9 cellular contexts compared by ENCODE assay signal in genomic region chr5:97044057-97044456, GRCh38.
A peak's percentile ranks its signal among the peaks of the same experiment; 100 is the strongest.
DNase-seq lines count a peak whose midpoint lies in the region; ATAC-seq, FAIRE-seq and TF ChIP-seq lines count a peak whose summit lies in the region.
"Had no signal": no experiment of that assay in that cellular context is flagged by ENCODE, and none has a peak within 500 bp of the region (broad histone marks: within the 10 kb centered on the region; RNA-seq: fewer than 3 reads in every experiment).

No MANE protein-coding gene starts in this region.

- no peak overlapping the region for H4K8ac ChIP-seq in mesenchymal stem cell (ENCODE audit: low read length)

- H3K4me1 ChIP-seq in colonic mucosa (no peaks in the 10 kb centered on the region), mesenchymal stem cell (ENCODE audit: control insufficient read depth, insufficient read depth, low read depth, low read length) (peaks cover 13% of the 10 kb centered on the region), Karpas-422 (ENCODE audit: low read length) (peaks cover 10% of the 10 kb centered on the region)
- H3K4me1 ChIP-seq: suprapubic skin had no signal

- H3K14ac ChIP-seq in mesenchymal stem cell (ENCODE audit: low read length in 2 of 2) = no peak overlapping the region

- no peaks in the 10 kb centered on the region for H3K79me2 ChIP-seq in Karpas-422 (ENCODE audit: low read length)

- H3K18ac ChIP-seq in mesenchymal stem cell (ENCODE audit: low read depth in 1 of 2, low read length in 2 of 2) = no peak overlapping the region

- peak; percentile 21 for TF ChIP-seq CTCF in colonic mucosa (IDR thresholded peaks at IDR 0.05)

- no peak overlapping the region for H4K91ac ChIP-seq in mesenchymal stem cell (ENCODE audit: low read length)

- intact Hi-C loops in colonic mucosa (cut with DNase I) = no loop called here

- H3K27me3 ChIP-seq in colonic mucosa = no peaks in the 10 kb centered on the region
- H3K27me3 ChIP-seq in mesenchymal stem cell (ENCODE audit: control insufficient read depth in 1 of 2, insufficient read depth in 1 of 2, low read length in 2 of 2) = no peaks in the 10 kb centered on the region
- H3K27me3 ChIP-seq in Karpas-422 (ENCODE audit: low read length) = no peaks in the 10 kb centered on the region
- H3K27me3 ChIP-seq: suprapubic skin had no signal

- H3K27ac ChIP-seq in colonic mucosa (no peak overlapping the region), mesenchymal stem cell (ENCODE audit: low read length, poor library complexity, severe bottlenecking) (no peak overlapping the region), Karpas-422 (ENCODE audit: low read length) (no peak overlapping the region)
- H3K27ac ChIP-seq: suprapubic skin had no signal

- H3K9me3 ChIP-seq in colonic mucosa = no peaks in the 10 kb centered on the region
- H3K9me3 ChIP-seq in mesenchymal stem cell (ENCODE audit: control insufficient read depth, low read length) = no peaks in the 10 kb centered on the region
- H3K9me3 ChIP-seq in Karpas-422 (ENCODE audit: low read length) = no peaks in the 10 kb centered on the region
- H3K9me3 ChIP-seq: suprapubic skin had no signal

- H3K4me3 ChIP-seq in colonic mucosa (no peak overlapping the region), mesenchymal stem cell (ENCODE audit: insufficient read depth in 1 of 2, low read depth in 1 of 2, low read length in 2 of 2) (no peak overlapping the region), Karpas-422 (ENCODE audit: low read length) (no peak overlapping the region)
- H3K4me3 ChIP-seq: suprapubic skin had no signal

- no peak for ATAC-seq in GM19455 (IDR thresholded peaks at IDR 0.05; ENCODE audit: unreplicated experiment)

- H3K79me1 ChIP-seq in mesenchymal stem cell (replicated peaks; ENCODE audit: low read length, poor library complexity, severe bottlenecking) = no peaks in the 10 kb centered on the region

- H2BK120ac ChIP-seq in mesenchymal stem cell (ENCODE audit: low read depth, low read length) = no peak overlapping the region

- no peak overlapping the region for H2BK5ac ChIP-seq in mesenchymal stem cell (ENCODE audit: low read depth, low read length, poor library complexity, severe bottlenecking)

- H2AFZ ChIP-seq in mesenchymal stem cell (ENCODE audit: low read depth, low read length) = no peak overlapping the region
- H2AFZ ChIP-seq in Karpas-422 (ENCODE audit: low read length) = no peak overlapping the region

- no peaks in the 10 kb centered on the region for H4K20me1 ChIP-seq in Karpas-422 (ENCODE audit: insufficient read depth, low read depth, low read length)

- FAIRE-seq in frontal cortex (lab: Jason Lieb, UNC) = no peak

- H3K36me3 ChIP-seq in colonic mucosa (no peaks in the 10 kb centered on the region), mesenchymal stem cell (ENCODE audit: control insufficient read depth in 1 of 2, insufficient read depth in 2 of 2, low read depth in 1 of 2, low read length in 2 of 2) (no peaks in the 10 kb centered on the region), Karpas-422 (ENCODE audit: insufficient read depth, low read length) (no peaks in the 10 kb centered on the region)
- H3K36me3 ChIP-seq: suprapubic skin had no signal

- H3K4me2 ChIP-seq in mesenchymal stem cell (ENCODE audit: low read length, poor library complexity, severe bottlenecking) = no peak overlapping the region
- no peak overlapping the region for H3K4me2 ChIP-seq in Karpas-422 (ENCODE audit: low read depth, low read length, poor library complexity, severe bottlenecking)

- peak; percentile 12 for DNase-seq in AG08396 (ENCODE audit: low spot score)
- peak; percentile 65 for DNase-seq in HT1080 (ENCODE audit: low read depth)
- peak; percentile 55 for DNase-seq in colonic mucosa
- DNase-seq in mesenchymal stem cell = peak; percentile 6
- no peak for DNase-seq in frontal cortex (ENCODE audit: low spot score in 2 of 2)
- DNase-seq in Karpas-422 = no peak
- DNase-seq in amniotic stem cell (lab: John Stamatoyannopoulos, UW) = no peak

- H3K9ac ChIP-seq in colonic mucosa (ENCODE audit: low read depth in 2 of 2, low read length in 2 of 2) = no peak overlapping the region
- no peak overlapping the region for H3K9ac ChIP-seq in mesenchymal stem cell (ENCODE audit: low read length)
- no peak overlapping the region for H3K9ac ChIP-seq in Karpas-422 (ENCODE audit: low read length)

- no peaks in the 10 kb centered on the region for H3K9me2 ChIP-seq in Karpas-422 (replicated peaks; ENCODE audit: insufficient read depth, low read length)

- no peak overlapping the region for H2BK12ac ChIP-seq in mesenchymal stem cell (ENCODE audit: low read length in 2 of 2)

- peak overlapping the region; percentile 56 for H2AK5ac ChIP-seq in mesenchymal stem cell (ENCODE audit: low read length, severe bottlenecking)

- no peak overlapping the region for H2BK15ac ChIP-seq in mesenchymal stem cell (ENCODE audit: low read depth, poor library complexity, severe bottlenecking)

- H3K4ac ChIP-seq in mesenchymal stem cell (ENCODE audit: low read depth in 1 of 2, low read length in 2 of 2) = no peak overlapping the region

- 73% methylated on average over 2 of the region's 2 CpGs for WGBS in mesenchymal stem cell

- no peak overlapping the region for H3K23ac ChIP-seq in mesenchymal stem cell (ENCODE audit: low read length in 2 of 2)

Comparison
In these comparisons a context has a peak if more than half of its experiments do, and no peak if none do; other contexts are left out.
1. DNase-seq: peak in AG08396 (single experiment), HT1080 (single experiment), colonic mucosa (single experiment) and mesenchymal stem cell (single experiment); none in frontal cortex (0 of 2), Karpas-422 (single experiment) and amniotic stem cell (single experiment).